Comparison of ENCODE assay signal across 7 cellular contexts in genomic region chr1:45489379-45489778, GRCh38. TPM values are rescaled to one million over a fixed set of nuclear protein-coding genes. Genes with fewer than 3 reads are reported as not detected.
DNase-seq lines count a peak whose midpoint lies in the region; ATAC-seq, FAIRE-seq and TF ChIP-seq lines count a peak whose summit lies in the region.
"Not testable (repeated sequence)": the region's sequence is repeated elsewhere in the genome, so short reads cannot be mapped to it uniquely, and the experiment has no call there.
"Had no signal": no experiment of that assay in that cellular context is flagged by ENCODE, and none has a peak within 500 bp of the region (broad histone marks: within the 10 kb centered on the region; RNA-seq: fewer than 3 reads in every experiment).

No MANE protein-coding gene starts in this region.

- no CpG with 5 or more reads among the region's 14 CpGs for WGBS in trophoblast cell (ENCODE audit: extremely low coverage, insufficient coverage, insufficient read length)

- FAIRE-seq in GM12892 (lab: Jason Lieb, UNC): peak; percentile 85

- H3K27me3 ChIP-seq in cardiac muscle cell; trophoblast cell (ENCODE audit: insufficient read depth, low read length): not testable (repeated sequence)

- not testable (repeated sequence) for H3K4me1 ChIP-seq in cardiac muscle cell (ENCODE audit: low read depth); trophoblast cell (ENCODE audit: control insufficient read depth in 1 of 2, insufficient read depth in 2 of 2, low read length in 2 of 2)

- not testable (repeated sequence) for H3K27ac ChIP-seq in cardiac muscle cell; trophoblast cell (ENCODE audit: low read depth, low read length)

- not testable (repeated sequence) for ATAC-seq in stimulated activated effector memory CD8-positive, alpha-beta T cell treated with anti-CD3 and anti-CD28 coated beads, Interleukin-12 subunit alpha, Interleukin-12 subunit beta, amount 100 ng/mL, for 72 hours

- not testable (repeated sequence) for H3K9me3 Mint-ChIP-seq in T-helper 2 cell treated with Interferon-gamma antibody and Interleukin-4, amounts not matched to agents 5 μg/mL and 100 μg/mL, for 36 hours; stimulated activated effector memory CD8-positive, alpha-beta T cell treated with anti-CD3 and anti-CD28 coated beads, Interleukin-12 subunit alpha, Interleukin-12 subunit beta, amount 100 ng/mL, for 72 hours

- not testable (repeated sequence) for H4K8ac ChIP-seq in trophoblast cell (ENCODE audit: low read depth, low read length)

- H3K4me1 Mint-ChIP-seq in T-helper 2 cell treated with Interferon-gamma antibody and Interleukin-4, amounts not matched to agents 5 μg/mL and 100 μg/mL, for 36 hours (ENCODE audit: low read depth); stimulated activated effector memory CD8-positive, alpha-beta T cell treated with anti-CD3 and anti-CD28 coated beads, Interleukin-12 subunit alpha, Interleukin-12 subunit beta, amount 100 ng/mL, for 72 hours: not testable (repeated sequence)

- not testable (repeated sequence) for H2AK5ac ChIP-seq in trophoblast cell (ENCODE audit: low read length)

- TF ChIP-seq POLR2A in GM12892 (IDR thresholded peaks at IDR 0.05; ENCODE audit: low read depth, low read length): not testable (repeated sequence)

- H2BK120ac ChIP-seq in trophoblast cell (ENCODE audit: insufficient read depth, low read length, poor library complexity): not testable (repeated sequence)

- H3K27me3 Mint-ChIP-seq in T-helper 2 cell treated with Interferon-gamma antibody and Interleukin-4, amounts not matched to agents 5 μg/mL and 100 μg/mL, for 36 hours (ENCODE audit: low read depth): not testable (repeated sequence)

- not testable (repeated sequence) for H3K14ac ChIP-seq in trophoblast cell (ENCODE audit: low read length)

- not testable (repeated sequence) for H3K36me3 ChIP-seq in cardiac muscle cell; trophoblast cell (ENCODE audit: control insufficient read depth in 1 of 2, insufficient read depth in 2 of 2, low read length in 2 of 2)

- DNase-seq in GM12892 (ENCODE audit: insufficient read length); cardiac muscle cell (ENCODE audit: low read depth in 1 of 2, low spot score in 1 of 2); trophoblast cell: not testable (repeated sequence)
- peak; percentile 62 for DNase-seq in T-helper 2 cell treated with Interferon-gamma antibody and Interleukin-4, amounts not matched to agents 5 μg/mL and 100 μg/mL, for 36 hours (ENCODE audit: low spot score)
- peak; percentile 83 for DNase-seq in activated effector memory CD4-positive, alpha-beta T cell treated with anti-CD3 and anti-CD28 coated beads, Interleukin-2, amount 50 U/mL, for 16 hours
- DNase-seq in stimulated activated effector memory CD8-positive, alpha-beta T cell treated with anti-CD3 and anti-CD28 coated beads, Interleukin-12 subunit alpha, Interleukin-12 subunit beta, amount 100 ng/mL, for 72 hours (ENCODE audit: low spot score in 2 of 2): peak; percentile 34 to 77

- H3K4ac ChIP-seq in trophoblast cell (ENCODE audit: low read depth, low read length): not testable (repeated sequence)

- H3K27ac Mint-ChIP-seq in T-helper 2 cell treated with Interferon-gamma antibody and Interleukin-4, amounts not matched to agents 5 μg/mL and 100 μg/mL, for 36 hours; stimulated activated effector memory CD8-positive, alpha-beta T cell treated with anti-CD3 and anti-CD28 coated beads, Interleukin-12 subunit alpha, Interleukin-12 subunit beta, amount 100 ng/mL, for 72 hours: not testable (repeated sequence)

- H3K9ac ChIP-seq in trophoblast cell (ENCODE audit: low read length): not testable (repeated sequence)

- not testable (repeated sequence) for H3K79me1 ChIP-seq in trophoblast cell (ENCODE audit: low read length)

- H3K4me3 Mint-ChIP-seq in T-helper 2 cell treated with Interferon-gamma antibody and Interleukin-4, amounts not matched to agents 5 μg/mL and 100 μg/mL, for 36 hours; stimulated activated effector memory CD8-positive, alpha-beta T cell treated with anti-CD3 and anti-CD28 coated beads, Interleukin-12 subunit alpha, Interleukin-12 subunit beta, amount 100 ng/mL, for 72 hours: not testable (repeated sequence)

- peak overlapping the region; percentile 30 for H2AFZ ChIP-seq in trophoblast cell (ENCODE audit: insufficient read depth, low read length, poor library complexity)

- H3K18ac ChIP-seq in trophoblast cell (ENCODE audit: low read length): not testable (repeated sequence)

- H2BK12ac ChIP-seq in trophoblast cell (ENCODE audit: low read length): not testable (repeated sequence)

- H4K12ac ChIP-seq in trophoblast cell (ENCODE audit: low read depth, low read length): not testable (repeated sequence)

- H3K9me3 ChIP-seq in cardiac muscle cell (ENCODE audit: low read depth); trophoblast cell (ENCODE audit: insufficient read depth, low read depth, low read length): not testable (repeated sequence)

- not testable (repeated sequence) for H3K23ac ChIP-seq in trophoblast cell (ENCODE audit: low read length)

- H2BK5ac ChIP-seq in trophoblast cell (ENCODE audit: low read depth, low read length, poor library complexity): not testable (repeated sequence)

- not testable (repeated sequence) for H3K36me3 Mint-ChIP-seq in T-helper 2 cell treated with Interferon-gamma antibody and Interleukin-4, amounts not matched to agents 5 μg/mL and 100 μg/mL, for 36 hours (ENCODE audit: low read depth); stimulated activated effector memory CD8-positive, alpha-beta T cell treated with anti-CD3 and anti-CD28 coated beads, Interleukin-12 subunit alpha, Interleukin-12 subunit beta, amount 100 ng/mL, for 72 hours

- not testable (repeated sequence) for H3K4me2 ChIP-seq in trophoblast cell (ENCODE audit: low read length)

- H3K79me2 ChIP-seq in trophoblast cell (ENCODE audit: control insufficient read depth, insufficient read depth, low read length, poor library complexity): not testable (repeated sequence)

- H3K4me3 ChIP-seq in cardiac muscle cell: peak overlapping the region; percentile 67
- not testable (repeated sequence) for H3K4me3 ChIP-seq in trophoblast cell (ENCODE audit: low read depth, low read length)

- not testable (repeated sequence) for H4K91ac ChIP-seq in trophoblast cell (ENCODE audit: low read depth, low read length)

- not testable (repeated sequence) for TF ChIP-seq CTCF in cardiac muscle cell (IDR thresholded peaks at IDR 0.05; ENCODE audit: low read depth, low read length)

RNA-seq across cellular contexts. Expression of gene TESK2, which starts 1.6 kb away (rescaled TPM):
- 9.4 TPM for polyA plus RNA-seq in GM12892 (2012; ENCODE audit: missing spikeins)
- total RNA-seq in cardiac muscle cell: 7.8 and 13.9 TPM in 2 replicates
- 8.3 and 8.4 TPM in 2 replicates for polyA plus RNA-seq in cardiac muscle cell
- polyA plus RNA-seq in trophoblast cell (2013): 5.2 and 5.5 TPM in 2 replicates

RNA-seq across cellular contexts. Expression of gene CCDC163, which starts 10.5 kb away (rescaled TPM):
- 4.4 TPM for polyA plus RNA-seq in GM12892 (2012; ENCODE audit: missing spikeins)
- 2.1 and 2.4 TPM in 2 replicates for total RNA-seq in cardiac muscle cell
- 2.1 and 4.9 TPM in 2 replicates for polyA plus RNA-seq in cardiac muscle cell
- polyA plus RNA-seq in trophoblast cell (2013): 3.0 TPM in 2 replicates
- total RNA-seq: occipital lobe had no signal

RNA-seq across cellular contexts. Expression of gene MMACHC, which starts 10.7 kb away (rescaled TPM):
- polyA plus RNA-seq in GM12892 (2012; ENCODE audit: missing spikeins): 3.6 TPM
- 8.2 and 10.0 TPM in 2 replicates for total RNA-seq in cardiac muscle cell
- 1.8 and 6.0 TPM in 2 replicates for polyA plus RNA-seq in cardiac muscle cell
- 5.5 and 5.7 TPM in 2 replicates for polyA plus RNA-seq in trophoblast cell (2013)

RNA-seq across cellular contexts. Expression of gene PRDX1, which starts 32.3 kb away (rescaled TPM):
- polyA plus RNA-seq in GM12892 (2012; ENCODE audit: missing spikeins): 985 TPM
- total RNA-seq in cardiac muscle cell: 526 and 782 TPM in 2 replicates
- polyA plus RNA-seq in cardiac muscle cell: 1,545 and 1,744 TPM in 2 replicates
- 683 and 706 TPM in 2 replicates for polyA plus RNA-seq in trophoblast cell (2013)
